Comparison of ENCODE assay signal across 10 cellular contexts in the genomic region with DNA sequence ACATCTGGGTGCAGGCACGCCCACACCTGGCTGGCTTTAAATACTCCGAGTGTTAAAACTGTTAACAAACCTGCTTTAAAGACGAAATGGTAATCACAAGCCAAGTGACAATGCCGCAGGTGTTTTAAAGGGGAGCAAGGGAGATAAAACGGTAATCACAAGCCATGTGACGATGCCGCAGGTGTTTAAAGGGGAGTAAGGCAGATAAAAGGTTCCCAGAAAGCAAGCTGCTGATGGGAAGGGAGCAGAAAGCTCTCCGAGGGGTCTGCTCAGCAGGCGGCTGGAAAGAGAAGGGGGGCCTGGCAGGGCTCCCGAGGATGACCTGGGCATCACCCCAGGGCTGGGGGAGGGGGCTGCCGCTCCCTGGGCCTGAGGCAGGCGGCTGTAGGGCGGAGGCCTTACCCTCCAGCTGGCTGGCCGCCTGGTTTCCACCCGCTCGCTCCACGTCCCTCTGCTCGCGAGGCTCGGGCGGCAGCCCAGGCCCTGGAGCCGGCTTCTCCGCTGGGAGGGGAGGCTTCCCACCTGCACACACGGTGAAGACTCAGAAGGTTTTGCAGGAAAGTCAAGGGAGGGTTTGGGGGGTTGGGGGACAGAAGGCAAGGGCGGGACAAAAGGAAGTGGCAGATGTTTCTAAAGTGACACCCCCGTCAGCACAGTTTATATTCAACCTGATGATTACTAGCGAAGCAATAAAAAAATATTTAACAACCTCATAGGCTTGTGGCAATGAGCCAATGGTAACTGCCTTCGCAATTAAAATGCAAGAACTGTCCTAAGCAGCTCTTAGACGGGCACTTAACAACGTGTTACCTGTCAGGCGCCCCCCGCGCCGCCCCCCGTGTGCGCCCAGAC. TPM values are rescaled to one million over a fixed set of nuclear protein-coding genes. Genes with fewer than 3 reads are reported as not detected.
DNase-seq lines count a peak whose midpoint lies in the region; ATAC-seq and TF ChIP-seq lines count a peak whose summit lies in the region.
"Had no signal": no experiment of that assay in that cellular context is flagged by ENCODE, and none has a peak within 500 bp of the region (broad histone marks: within the 10 kb centered on the region; RNA-seq: fewer than 3 reads in every experiment).

No MANE protein-coding gene starts in this region.

- ATAC-seq in activated T-helper 17 cell treated with anti-CD3 and anti-CD28 coated beads, Interleukin-2, amount 50 U/mL, for 72 hours (replicated peaks): no peak
- no peak for ATAC-seq in HG02642 (IDR thresholded peaks at IDR 0.05; ENCODE audit: poor library complexity, unreplicated experiment)

- peaks cover 2% of the 10 kb centered on the region for H3K36me3 ChIP-seq in endodermal cell (ENCODE audit: control insufficient read depth, insufficient read depth, low read length)

- no peaks in the 10 kb centered on the region for H3K4me1 ChIP-seq in endodermal cell (ENCODE audit: control insufficient read depth, insufficient read depth, low read length)

- peak overlapping the region; percentile 84 for H3K27ac ChIP-seq in endodermal cell (ENCODE audit: low read depth, low read length)
- H3K27ac ChIP-seq: esophagus squamous epithelium, vagina had no signal

- no peak overlapping the region for H3K27ac Mint-ChIP-seq in endodermal cell
- H3K27ac Mint-ChIP-seq in activated T-helper 17 cell treated with anti-CD3 and anti-CD28 coated beads, Interleukin-2, amount 50 U/mL, for 72 hours: no peak overlapping the region

- H3K36me3 Mint-ChIP-seq in endodermal cell (ENCODE audit: low read depth): peaks cover 26% of the 10 kb centered on the region
- peaks cover 31% of the 10 kb centered on the region for H3K36me3 Mint-ChIP-seq in activated T-helper 17 cell treated with anti-CD3 and anti-CD28 coated beads, Interleukin-2, amount 50 U/mL, for 72 hours (ENCODE audit: low read depth)

- WGBS in endodermal cell (ENCODE audit: insufficient coverage in 1 of 2, insufficient read length in 1 of 2), 2 experiments: 87 to 90% methylated on average over 22 to 36 of the region's 36 CpGs

- no peak overlapping the region for H3K4me3 Mint-ChIP-seq in endodermal cell
- no peak overlapping the region for H3K4me3 Mint-ChIP-seq in activated T-helper 17 cell treated with anti-CD3 and anti-CD28 coated beads, Interleukin-2, amount 50 U/mL, for 72 hours

- no peak overlapping the region for H3K4me3 ChIP-seq in endodermal cell (ENCODE audit: low read length)
- H3K4me3 ChIP-seq: esophagus squamous epithelium, vagina had no signal

- no peaks in the 10 kb centered on the region for H3K27me3 ChIP-seq in endodermal cell (ENCODE audit: control insufficient read depth, insufficient read depth, low read length, poor library complexity, severe bottlenecking)
- H3K27me3 ChIP-seq: esophagus squamous epithelium, vagina had no signal

- no peaks in the 10 kb centered on the region for H3K9me3 ChIP-seq in endodermal cell (ENCODE audit: control insufficient read depth, low read length)
- H3K9me3 ChIP-seq: esophagus squamous epithelium, vagina had no signal

- H3K9me3 Mint-ChIP-seq in endodermal cell: no peaks in the 10 kb centered on the region
- no peaks in the 10 kb centered on the region for H3K9me3 Mint-ChIP-seq in activated T-helper 17 cell treated with anti-CD3 and anti-CD28 coated beads, Interleukin-2, amount 50 U/mL, for 72 hours

- no peak for TF ChIP-seq CTCF in endodermal cell (conservative IDR thresholded peaks at IDR 0.05)

- DNase-seq in DMS 273 (lab: John Stamatoyannopoulos, UW; ENCODE audit: unreplicated experiment) (peak; percentile 97), NCI-H1105 treated with DMSO at 0.1 percent for 48 hours (lab: John Stamatoyannopoulos, UW) (peak; percentile 98), NCI-H524 treated with DMSO at 0.1 percent for 48 hours (lab: John Stamatoyannopoulos, UW) (peak; percentile 100), endodermal cell (no peak), OCI-M1 (lab: John Stamatoyannopoulos, UW) (no peak), HK-2 (ENCODE audit: unreplicated experiment) (no peak)
- DNase-seq: esophagus squamous epithelium had no signal

- no peak overlapping the region for H3K9ac ChIP-seq in endodermal cell (ENCODE audit: extremely low read depth, low read length, poor library complexity, severe bottlenecking)

- peaks cover 3% of the 10 kb centered on the region for H3K4me1 Mint-ChIP-seq in endodermal cell
- peaks cover 12% of the 10 kb centered on the region for H3K4me1 Mint-ChIP-seq in activated T-helper 17 cell treated with anti-CD3 and anti-CD28 coated beads, Interleukin-2, amount 50 U/mL, for 72 hours

- no peaks in the 10 kb centered on the region for H3K27me3 Mint-ChIP-seq in endodermal cell (ENCODE audit: insufficient read depth)
- H3K27me3 Mint-ChIP-seq in activated T-helper 17 cell treated with anti-CD3 and anti-CD28 coated beads, Interleukin-2, amount 50 U/mL, for 72 hours: no peaks in the 10 kb centered on the region

RNA-seq across cellular contexts. Expression of a gene that starts 12.2 kb away (rescaled TPM):
- 10 to 100 TPM; 42.7 to 48.7 TPM for total RNA-seq in endodermal cell
- 60.9 TPM for polyA plus RNA-seq in endodermal cell (2013, experiment 1 of 2)
- 52.0 TPM for polyA plus RNA-seq in endodermal cell (2013, experiment 2 of 2)
- 10 to 100 TPM; 33.4 to 68.0 TPM for total RNA-seq in activated T-helper 17 cell treated with anti-CD3 and anti-CD28 coated beads, Interleukin-2, amount 50 U/mL, for 72 hours

RNA-seq across cellular contexts. Expression of a gene that starts 12.5 kb away (rescaled TPM):
- total RNA-seq in endodermal cell: 10 to 100 TPM; 30.0 to 45.0 TPM
- 24.6 TPM for polyA plus RNA-seq in endodermal cell (2013, experiment 1 of 2)
- polyA plus RNA-seq in endodermal cell (2013, experiment 2 of 2): 21.1 TPM
- 10 to 100 TPM; 26.3 to 35.0 TPM for total RNA-seq in activated T-helper 17 cell treated with anti-CD3 and anti-CD28 coated beads, Interleukin-2, amount 50 U/mL, for 72 hours

RNA-seq across cellular contexts. Expression of a gene that starts 28.6 kb away (rescaled TPM):
- 10 to 100 TPM; 23.2 to 28.0 TPM for total RNA-seq in endodermal cell
- polyA plus RNA-seq in endodermal cell (2013, experiment 1 of 2): 30.3 TPM
- polyA plus RNA-seq in endodermal cell (2013, experiment 2 of 2): 24.0 TPM
- total RNA-seq in activated T-helper 17 cell treated with anti-CD3 and anti-CD28 coated beads, Interleukin-2, amount 50 U/mL, for 72 hours: 10 to 100 TPM in 1 of 2 donors, 1 to 10 TPM in 1; 8.4 to 10.4 TPM

RNA-seq across cellular contexts. Expression of a gene that starts 43.8 kb away (rescaled TPM):
- 10 to 100 TPM; 60.2 to 90.3 TPM for total RNA-seq in endodermal cell
- polyA plus RNA-seq in endodermal cell (2013, experiment 1 of 2): 30.6 TPM
- 33.5 TPM for polyA plus RNA-seq in endodermal cell (2013, experiment 2 of 2)
- 10 to 100 TPM; 58.4 to 71.2 TPM for total RNA-seq in activated T-helper 17 cell treated with anti-CD3 and anti-CD28 coated beads, Interleukin-2, amount 50 U/mL, for 72 hours

Comparison
In these comparisons a context has a peak if more than half of its experiments do, and no peak if none do; other contexts are left out.
1. DNase-seq: peak in DMS 273 (single experiment), NCI-H1105 treated with DMSO at 0.1 percent for 48 hours (single experiment) and NCI-H524 treated with DMSO at 0.1 percent for 48 hours (single experiment); none in endodermal cell (single experiment), OCI-M1 (single experiment) and HK-2 (single experiment).